In the genomic region with DNA sequence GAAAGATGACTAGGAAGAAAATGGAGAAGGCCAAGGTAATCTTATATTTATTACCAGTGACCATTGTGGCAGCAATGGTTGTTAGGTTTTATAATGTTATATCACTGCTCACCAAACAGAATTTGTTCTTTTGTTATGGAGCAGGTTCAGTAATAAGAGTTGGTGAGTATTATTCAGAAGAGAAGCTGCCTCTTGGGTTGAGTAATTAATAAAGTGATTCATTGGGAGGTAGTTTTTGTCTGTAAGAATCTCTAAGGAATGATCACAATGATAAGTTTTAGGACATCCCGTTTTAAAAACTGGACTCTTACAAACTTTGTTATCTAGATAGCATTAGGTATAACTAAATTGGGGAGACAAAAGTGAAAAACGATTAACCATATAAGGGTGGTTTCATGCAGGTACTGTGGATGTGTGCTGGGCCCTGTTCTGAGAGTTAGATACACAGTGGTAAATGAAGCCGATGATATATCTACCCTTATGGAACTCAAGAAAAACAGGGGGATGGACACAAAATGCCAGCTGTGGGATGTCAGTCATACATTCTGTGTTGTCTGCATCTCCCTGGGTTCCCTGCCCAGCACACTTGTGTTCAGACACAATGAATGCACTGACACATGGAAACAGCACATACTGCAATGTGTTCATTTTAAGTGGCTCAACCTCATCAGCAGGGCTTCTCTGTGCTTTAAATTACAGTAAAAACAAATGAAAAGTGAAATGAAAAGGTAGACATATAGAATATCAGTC, we compare ENCODE assay signal across 11 cellular contexts. TPM values are rescaled to one million over a fixed set of nuclear protein-coding genes. Genes with fewer than 3 reads are reported as not detected.
DNase-seq lines count a peak whose midpoint lies in the region; ATAC-seq, FAIRE-seq and TF ChIP-seq lines count a peak whose summit lies in the region.
"Had no signal": no experiment of that assay in that cellular context is flagged by ENCODE, and none has a peak within 500 bp of the region (broad histone marks: within the 10 kb centered on the region; RNA-seq: fewer than 3 reads in every experiment).

No MANE protein-coding gene starts in this region.

- DNase-seq in activated T-cell treated with anti-CD3 and anti-CD28 coated beads, Interleukin-2, amount 50 U/mL, for 24 hours: no peak
- no peak for DNase-seq in activated T-cell treated with anti-CD3 and anti-CD28 coated beads, Interleukin-2, amount 50 U/mL, for 1 hour
- no peak for DNase-seq in activated CD4-positive, alpha-beta memory T cell treated with anti-CD3 and anti-CD28 coated beads, Interleukin-2, amount 10 ng/mL, durations not matched to agents 7 days and 5 days
- no peak for DNase-seq in foreskin keratinocyte
- no peak for DNase-seq in GM12892 (ENCODE audit: insufficient read length)
- no peak for DNase-seq in lower leg skin (ENCODE audit: low spot score in 2 of 2)
- no peak for DNase-seq in amygdala (lab: John Stamatoyannopoulos, UW)
- DNase-seq: AML-193, NCI-H2107 had no signal

- TF ChIP-seq CTCF in foreskin keratinocyte (conservative IDR thresholded peaks at IDR 0.05) (no peak), lower leg skin (IDR thresholded peaks at IDR 0.05) (no peak)

- CTCF ChIA-PET in activated CD4-positive, alpha-beta memory T cell treated with anti-CD3 and anti-CD28 coated beads, Interleukin-2, amount 10 ng/mL, durations not matched to agents 7 days and 5 days (lab: Charles Lee): interaction anchor here (0.6 to 1.6 kb wide), 3 partner anchors 13 to 74 kb away, joined by 3 to 4 read pairs (median 3); no protein-coding TSS in a partner anchor

- no peaks in the 10 kb centered on the region for H3K27me3 Mint-ChIP-seq in activated T-cell treated with anti-CD3 and anti-CD28 coated beads, Interleukin-2, amount 50 U/mL, for 24 hours
- no peaks in the 10 kb centered on the region for H3K27me3 Mint-ChIP-seq in activated CD4-positive, alpha-beta memory T cell treated with anti-CD3 and anti-CD28 coated beads, Interleukin-2, amount 10 ng/mL, durations not matched to agents 7 days and 5 days
- no peaks in the 10 kb centered on the region for H3K27me3 Mint-ChIP-seq in stimulated activated naive CD8-positive, alpha-beta T cell treated with anti-CD3 and anti-CD28 coated beads, Interleukin-15, Interleukin-2, amounts not matched to agents 100 ng/mL and 50 ng/mL, for 24 hours

- intact Hi-C loops in lower leg skin (cut with DNase I; ENCODE audit: low total_unique reads): no loop called here

- TF ChIP-seq POLR2A in GM12892 (IDR thresholded peaks at IDR 0.05; ENCODE audit: low read depth, low read length) (no peak), lower leg skin (IDR thresholded peaks at IDR 0.05) (no peak)

- peaks cover 51% of the 10 kb centered on the region for H3K4me1 ChIP-seq in foreskin keratinocyte

- POLR2A ChIA-PET in activated CD4-positive, alpha-beta memory T cell treated with anti-CD3 and anti-CD28 coated beads, Interleukin-2, amount 10 ng/mL, durations not matched to agents 7 days and 5 days (lab: Charles Lee): interaction anchor here (0.8 to 3.6 kb wide), 5 partner anchors 8 to 230 kb away, joined by 3 to 14 read pairs (median 6); partner anchors contain the start of genes MAP4K4 and RFX8

- H3K27me3 ChIP-seq in foreskin keratinocyte: no peaks in the 10 kb centered on the region

- H3K36me3 Mint-ChIP-seq in activated T-cell treated with anti-CD3 and anti-CD28 coated beads, Interleukin-2, amount 50 U/mL, for 24 hours (ENCODE audit: low read depth): peaks cover 29% of the 10 kb centered on the region
- H3K36me3 Mint-ChIP-seq in activated CD4-positive, alpha-beta memory T cell treated with anti-CD3 and anti-CD28 coated beads, Interleukin-2, amount 10 ng/mL, durations not matched to agents 7 days and 5 days (ENCODE audit: low read depth): peaks cover 45% of the 10 kb centered on the region
- H3K36me3 Mint-ChIP-seq in stimulated activated naive CD8-positive, alpha-beta T cell treated with anti-CD3 and anti-CD28 coated beads, Interleukin-15, Interleukin-2, amounts not matched to agents 100 ng/mL and 50 ng/mL, for 24 hours (ENCODE audit: low read depth): peaks cover 42% of the 10 kb centered on the region

- FAIRE-seq in GM12892 (lab: Jason Lieb, UNC): no peak
- FAIRE-seq: GM12891 had no signal

- H3K4me1 Mint-ChIP-seq in activated T-cell treated with anti-CD3 and anti-CD28 coated beads, Interleukin-2, amount 50 U/mL, for 24 hours (ENCODE audit: low read depth): peaks cover 74% of the 10 kb centered on the region
- H3K4me1 Mint-ChIP-seq in activated CD4-positive, alpha-beta memory T cell treated with anti-CD3 and anti-CD28 coated beads, Interleukin-2, amount 10 ng/mL, durations not matched to agents 7 days and 5 days: peaks cover 72% of the 10 kb centered on the region
- H3K4me1 Mint-ChIP-seq in stimulated activated naive CD8-positive, alpha-beta T cell treated with anti-CD3 and anti-CD28 coated beads, Interleukin-15, Interleukin-2, amounts not matched to agents 100 ng/mL and 50 ng/mL, for 24 hours (ENCODE audit: low read depth): peaks cover 80% of the 10 kb centered on the region

- peak; percentile 13 for ATAC-seq in foreskin keratinocyte

- peak overlapping the region; percentile 41 for H3K4me3 Mint-ChIP-seq in activated T-cell treated with anti-CD3 and anti-CD28 coated beads, Interleukin-2, amount 50 U/mL, for 24 hours
- no peak overlapping the region for H3K4me3 Mint-ChIP-seq in activated CD4-positive, alpha-beta memory T cell treated with anti-CD3 and anti-CD28 coated beads, Interleukin-2, amount 10 ng/mL, durations not matched to agents 7 days and 5 days
- H3K4me3 Mint-ChIP-seq in stimulated activated naive CD8-positive, alpha-beta T cell treated with anti-CD3 and anti-CD28 coated beads, Interleukin-15, Interleukin-2, amounts not matched to agents 100 ng/mL and 50 ng/mL, for 24 hours: peak overlapping the region; percentile 53

- no peak overlapping the region for H3K4me3 ChIP-seq in lower leg skin (ENCODE audit: low read depth, poor library complexity, severe bottlenecking)

- WGBS in lower leg skin, 2 donors: 60 to 67% methylated on average over 3 of the region's 3 CpGs

- H3K27ac Mint-ChIP-seq in activated T-cell treated with anti-CD3 and anti-CD28 coated beads, Interleukin-2, amount 50 U/mL, for 24 hours: peak overlapping the region; percentile 87
- H3K27ac Mint-ChIP-seq in activated CD4-positive, alpha-beta memory T cell treated with anti-CD3 and anti-CD28 coated beads, Interleukin-2, amount 10 ng/mL, durations not matched to agents 7 days and 5 days: peak overlapping the region; percentile 84
- peak overlapping the region; percentile 51 for H3K27ac Mint-ChIP-seq in stimulated activated naive CD8-positive, alpha-beta T cell treated with anti-CD3 and anti-CD28 coated beads, Interleukin-15, Interleukin-2, amounts not matched to agents 100 ng/mL and 50 ng/mL, for 24 hours

- H3K27ac ChIP-seq in foreskin keratinocyte: no peak overlapping the region

- H3K9me3 Mint-ChIP-seq in activated T-cell treated with anti-CD3 and anti-CD28 coated beads, Interleukin-2, amount 50 U/mL, for 24 hours: peaks cover 9% of the 10 kb centered on the region
- H3K9me3 Mint-ChIP-seq in activated CD4-positive, alpha-beta memory T cell treated with anti-CD3 and anti-CD28 coated beads, Interleukin-2, amount 10 ng/mL, durations not matched to agents 7 days and 5 days: no peaks in the 10 kb centered on the region
- H3K9me3 Mint-ChIP-seq in stimulated activated naive CD8-positive, alpha-beta T cell treated with anti-CD3 and anti-CD28 coated beads, Interleukin-15, Interleukin-2, amounts not matched to agents 100 ng/mL and 50 ng/mL, for 24 hours: peaks cover 7% of the 10 kb centered on the region

RNA-seq across cellular contexts. Expression of gene MAP4K4, which starts 7.5 kb away (rescaled TPM):
- total RNA-seq in activated CD4-positive, alpha-beta memory T cell treated with anti-CD3 and anti-CD28 coated beads, Interleukin-2, amount 10 ng/mL, durations not matched to agents 7 days and 5 days: 10 to 100 TPM; 71.6 to 77.5 TPM
- total RNA-seq in foreskin keratinocyte (99.2 and 107 TPM in 2 replicates), lower leg skin (10 to 100 TPM; 25.7 to 42.3 (median 29.8) TPM)
- 40.3 and 41.7 TPM in 2 replicates for polyA plus RNA-seq in foreskin keratinocyte
- 3.9 TPM for polyA plus RNA-seq in GM12892 (2012; ENCODE audit: missing spikeins)
